Comparison of ENCODE assay signal across 1 cellular context in genomic region chr2:170716851-170717598, GRCh38.
TF ChIP-seq lines count a peak whose summit lies in the region.

No MANE protein-coding gene starts in this region.

TF ChIP-seq in A549, 52 proteins besides CTCF, POLR2A, EP300 and RAD21:
- 0 out of 2 replicates have a peak, but pooled peaks have one; percentile 16 for TF ChIP-seq USF2 (IDR thresholded peaks at IDR 0.05)
- no peak for TF ChIP-seq MAZ (IDR thresholded peaks at IDR 0.05; ENCODE audit: borderline replicate concordance, low read depth, low read length)
- TF ChIP-seq ATOH8 (CRISPR knock-in tag; IDR thresholded peaks at IDR 0.05; ENCODE audit: low read depth) = no peak
- peak; percentile 67; the same call in 1 of the 2 replicates for TF ChIP-seq NPAS2 (CRISPR knock-in tag; IDR thresholded peaks at IDR 0.05; ENCODE audit: borderline replicate concordance)
- TF ChIP-seq JUNB (IDR thresholded peaks at IDR 0.05) = no peak
- peak; percentile 39; the same call in 1 of the 2 replicates for TF ChIP-seq E2F6 (IDR thresholded peaks at IDR 0.05; ENCODE audit: borderline replicate concordance, low read depth)
- TF ChIP-seq MAX (IDR thresholded peaks at IDR 0.05) = peak; percentile 62
- TF ChIP-seq HMGXB4 (CRISPR knock-in tag; IDR thresholded peaks at IDR 0.05; ENCODE audit: borderline replicate concordance) = no peak
- peak; percentile 60 for TF ChIP-seq BHLHE40 (IDR thresholded peaks at IDR 0.05; ENCODE audit: low read depth, low read length)
- TF ChIP-seq ZFP36 (IDR thresholded peaks at IDR 0.05; ENCODE audit: borderline replicate concordance, partially characterized antibody) = no peak
- TF ChIP-seq SMC3 (IDR thresholded peaks at IDR 0.05) = peak; percentile 30; the same call in 1 of the 3 replicates
